18 cellular contexts compared by ENCODE assay signal in the genomic region with DNA sequence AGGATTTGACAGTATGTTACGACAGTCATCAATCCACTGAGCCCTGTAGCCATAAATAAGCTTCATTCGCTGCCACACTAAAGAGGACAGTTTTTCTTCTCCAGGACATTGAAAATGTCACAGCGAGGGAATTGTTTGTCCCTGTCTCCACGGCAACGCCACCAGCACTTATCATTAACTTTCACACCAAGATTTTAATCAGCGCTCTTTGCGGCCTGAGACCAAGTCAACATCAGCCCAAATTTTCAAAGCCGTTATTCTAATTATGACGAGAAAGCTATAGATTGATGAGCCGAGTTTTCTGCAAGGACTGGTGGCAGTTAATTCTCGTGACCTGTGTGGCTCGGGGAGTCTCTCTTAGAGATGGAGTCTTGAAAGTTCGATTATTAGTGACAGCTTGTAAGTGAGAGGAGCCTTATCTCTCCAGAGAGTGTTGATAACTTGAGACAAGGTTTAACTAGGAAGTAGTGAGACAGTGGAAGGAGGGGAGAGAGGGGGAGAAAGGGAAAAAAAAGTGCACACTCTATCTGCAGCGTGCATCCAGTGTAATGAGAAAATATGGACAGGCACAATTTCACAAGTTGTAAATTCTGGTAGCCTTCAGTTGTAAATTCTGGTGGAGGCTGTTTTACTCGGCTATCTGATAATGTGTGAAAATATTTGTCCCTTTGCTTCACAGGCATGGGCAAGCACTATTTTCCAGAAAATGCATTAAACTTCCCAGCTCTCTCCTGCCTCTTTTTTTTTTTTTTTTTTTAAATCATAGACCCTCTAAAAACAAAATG.
DNase-seq lines count a peak whose midpoint lies in the region; ATAC-seq and TF ChIP-seq lines count a peak whose summit lies in the region.
"Had no signal": no experiment of that assay in that cellular context is flagged by ENCODE, and none has a peak within 500 bp of the region (broad histone marks: within the 10 kb centered on the region; RNA-seq: fewer than 3 reads in every experiment).

No MANE protein-coding gene starts in this region.

- H3K27me3 Mint-ChIP-seq in T-helper 2 cell treated with Interferon-gamma antibody and Interleukin-4, amounts not matched to agents 5 μg/mL and 100 μg/mL, for 36 hours (ENCODE audit: low read depth) = peaks cover 14% of the 10 kb centered on the region
- H3K27me3 Mint-ChIP-seq in immature natural killer cell (ENCODE audit: low read depth in 3 of 3) = peaks cover 0 to 13% (median 2%) of the 10 kb centered on the region in 3 donors

- H3K36me3 Mint-ChIP-seq in T-helper 2 cell treated with Interferon-gamma antibody and Interleukin-4, amounts not matched to agents 5 μg/mL and 100 μg/mL, for 36 hours (ENCODE audit: low read depth) = no peaks in the 10 kb centered on the region
- no peaks in the 10 kb centered on the region for H3K36me3 Mint-ChIP-seq in immature natural killer cell
- H3K36me3 Mint-ChIP-seq: CD8-positive, alpha-beta T cell; natural killer cell had no signal

- TF ChIP-seq POLR2A in stomach (IDR thresholded peaks at IDR 0.05) = no peak

- no peak overlapping the region for H3K27ac Mint-ChIP-seq in T-helper 2 cell treated with Interferon-gamma antibody and Interleukin-4, amounts not matched to agents 5 μg/mL and 100 μg/mL, for 36 hours
- H3K27ac Mint-ChIP-seq in immature natural killer cell = no peak overlapping the region
- H3K27ac Mint-ChIP-seq: CD8-positive, alpha-beta T cell; natural killer cell had no signal

- TF ChIP-seq CTCF in stomach (IDR thresholded peaks at IDR 0.05) = no peak
- no peak for TF ChIP-seq CTCF in GM10248 (IDR thresholded peaks at IDR 0.05; ENCODE audit: control extremely low read depth, extremely low read depth, low read depth, missing control alignments)

- no peak overlapping the region for H3K4me3 ChIP-seq in stomach
- H3K4me3 ChIP-seq: GM23248, lower lobe of right lung had no signal

- no peaks in the 10 kb centered on the region for H3K36me3 ChIP-seq in stomach
- H3K36me3 ChIP-seq: lower lobe of right lung had no signal

- WGBS in stomach, 5 donors = 28 to 42% (median 38%) methylated on average over 15 of the region's 15 CpGs

- peak overlapping the region; percentile 3 for H3K4me3 Mint-ChIP-seq in T-helper 2 cell treated with Interferon-gamma antibody and Interleukin-4, amounts not matched to agents 5 μg/mL and 100 μg/mL, for 36 hours
- peak overlapping the region in 2 of 5 donors; percentile 5 to 8 for H3K4me3 Mint-ChIP-seq in immature natural killer cell
- H3K4me3 Mint-ChIP-seq: CD8-positive, alpha-beta T cell; natural killer cell had no signal

- no peak for DNase-seq in Right ventricle myocardium superior
- no peak for DNase-seq in cardiac septum (ENCODE audit: low spot score)
- DNase-seq in T-helper 2 cell treated with Interferon-gamma antibody and Interleukin-4, amounts not matched to agents 5 μg/mL and 100 μg/mL, for 36 hours (ENCODE audit: low spot score) = no peak
- DNase-seq in immature natural killer cell = peak in 2 of 3 donors; percentile 4 to 7
- DNase-seq in stomach = peak; percentile 32
- DNase-seq in GDM1 (lab: John Stamatoyannopoulos, UW) = no peak
- no peak for DNase-seq in GM10248 (ENCODE audit: extremely low spot score)
- DNase-seq in NCI-H187 treated with DMSO at 0.1 percent for 48 hours (lab: John Stamatoyannopoulos, UW) = no peak
- DNase-seq: activated CD4-positive, alpha-beta T cell treated with anti-CD3 and anti-CD28 coated beads for 1 hour; activated gamma-delta T cell treated with Interleukin-2 at 50 U/mL for 16 hours; anterior cingulate cortex; CD8-positive, alpha-beta T cell; foreskin fibroblast; GM23248; lower lobe of right lung; natural killer cell; SHP77; substantia nigra had no signal

- POLR2A ChIA-PET in GM10248 (lab: Yijun Ruan, JAX) = no interaction called here

- no peaks in the 10 kb centered on the region for H3K4me1 Mint-ChIP-seq in T-helper 2 cell treated with Interferon-gamma antibody and Interleukin-4, amounts not matched to agents 5 μg/mL and 100 μg/mL, for 36 hours (ENCODE audit: low read depth)
- H3K4me1 Mint-ChIP-seq in immature natural killer cell = peaks cover 5 to 17% of the 10 kb centered on the region in 2 donors

- CTCF ChIA-PET in GM10248 (lab: Yijun Ruan, JAX) = no interaction called here

- H3K27me3 ChIP-seq in stomach = no peaks in the 10 kb centered on the region

- ATAC-seq in Right ventricle myocardium superior (ENCODE audit: poor library complexity) = peak; percentile 31
- ATAC-seq: CD8-positive, alpha-beta T cell; lower lobe of right lung had no signal

- intact Hi-C loops in Right ventricle myocardium superior (cut with DNase I) = no loop called here
- intact Hi-C loops in cardiac septum (cut with DNase I) = no loop called here
- intact Hi-C loops in stomach (cut with DNase I; ENCODE audit: low total_unique reads) = no loop called here

- no peaks in the 10 kb centered on the region for H3K9me3 Mint-ChIP-seq in T-helper 2 cell treated with Interferon-gamma antibody and Interleukin-4, amounts not matched to agents 5 μg/mL and 100 μg/mL, for 36 hours
- H3K9me3 Mint-ChIP-seq in immature natural killer cell = no peaks in the 10 kb centered on the region
- H3K9me3 Mint-ChIP-seq: CD8-positive, alpha-beta T cell; natural killer cell had no signal

- TF ChIP-seq EP300 in stomach (IDR thresholded peaks at IDR 0.05) = no peak

- peaks cover 0 to 5% (median 2%) of the 10 kb centered on the region in 4 donors for H3K4me1 ChIP-seq in stomach

- no peak overlapping the region for H3K27ac ChIP-seq in stomach
- H3K27ac ChIP-seq: GM23248, lower lobe of right lung had no signal

- no peaks in the 10 kb centered on the region for H3K9me3 ChIP-seq in stomach
- H3K9me3 ChIP-seq: lower lobe of right lung had no signal

Comparison
In these comparisons a context has a peak if more than half of its experiments do, and no peak if none do; other contexts are left out.
1. DNase-seq: peak in immature natural killer cell (2 of 3) and stomach (single experiment); none in Right ventricle myocardium superior (single experiment), cardiac septum (single experiment), T-helper 2 cell treated with Interferon-gamma antibody and Interleukin-4, amounts not matched to agents 5 μg/mL and 100 μg/mL, for 36 hours (single experiment), GDM1 (single experiment), GM10248 (single experiment) and NCI-H187 treated with DMSO at 0.1 percent for 48 hours (single experiment).